In the genomic region with DNA sequence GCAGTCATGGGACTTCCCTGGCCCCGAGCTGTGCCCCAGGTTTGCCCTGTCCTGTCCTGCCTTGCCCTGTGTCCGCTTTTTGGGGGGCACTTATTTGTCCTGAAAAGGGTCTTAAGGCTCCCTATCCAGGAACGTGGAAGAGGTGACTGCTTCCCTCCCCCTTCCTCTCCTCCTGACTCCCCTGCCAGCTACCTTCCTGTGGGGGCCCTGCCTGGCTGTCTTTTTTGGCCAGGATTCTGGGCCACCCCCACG, we compare ENCODE assay signal across 8 cellular contexts. TPM values are rescaled to one million over a fixed set of nuclear protein-coding genes. Genes with fewer than 3 reads are reported as not detected.
A peak's percentile ranks its signal among the peaks of the same experiment; 100 is the strongest.
DNase-seq lines count a peak whose midpoint lies in the region; ATAC-seq and TF ChIP-seq lines count a peak whose summit lies in the region.

No MANE protein-coding gene starts in this region.

- intact Hi-C loops in Calu3 (cut with micrococcal nuclease; ENCODE audit: unreplicated experiment), result loop anchor here (2.0 kb wide), 1 partner anchor 64 kb away; no protein-coding TSS in a partner anchor
- intact Hi-C loops in ovary (cut with DNase I), result loop anchor here in 3 of 4 donors (1.0 to 2.0 kb wide), 3 partner anchors 59 to 180 kb away; no protein-coding TSS in a partner anchor

- H3K36me3 ChIP-seq in endodermal cell (ENCODE audit: control insufficient read depth, insufficient read depth, low read length) (no peaks in the 10 kb centered on the region), ovary (no peaks in the 10 kb centered on the region)

- H3K4me3 ChIP-seq in endodermal cell (ENCODE audit: low read length), result peak overlapping the region; percentile 89
- H3K4me3 ChIP-seq in ovary, result peak overlapping the region; percentile 60

- POLR2A ChIA-PET in RWPE1 (lab: Yijun Ruan, JAX; ENCODE audit: low non-redundant PET), result interaction anchor here (0.6 to 2.3 kb wide), 7 partner anchors 13 to 365 kb away, joined by 3 to 9 read pairs (median 4); no protein-coding TSS in a partner anchor

- CTCF ChIA-PET in Calu3 (lab: Charles Lee), result interaction anchor here (0.9 kb wide), 1 partner anchor 181 kb away, joined by 3 read pairs; no protein-coding TSS in a partner anchor
- CTCF ChIA-PET in RWPE1 (lab: Yijun Ruan, JAX), result interaction anchor here (0.7 to 1.8 kb wide), 4 partner anchors 64 to 181 kb away, joined by 3 to 7 read pairs (median 4); no protein-coding TSS in a partner anchor

- peaks cover 9% of the 10 kb centered on the region for H3K4me1 Mint-ChIP-seq in Calu3 (ENCODE audit: low read depth, unreplicated experiment)
- H3K4me1 Mint-ChIP-seq in endodermal cell, result peaks cover 13% of the 10 kb centered on the region

- H3K4me1 ChIP-seq in endodermal cell (ENCODE audit: control insufficient read depth, insufficient read depth, low read length), result peaks cover 9% of the 10 kb centered on the region
- H3K4me1 ChIP-seq in ovary (ENCODE audit: insufficient read depth), result peaks cover 16% of the 10 kb centered on the region

- no peak for TF ChIP-seq CTCF in Calu3 (IDR thresholded peaks at IDR 0.05; ENCODE audit: unreplicated experiment)
- no peak for TF ChIP-seq CTCF in RWPE1 (conservative IDR thresholded peaks at IDR 0.05; ENCODE audit: low read depth)
- TF ChIP-seq CTCF in endodermal cell (conservative IDR thresholded peaks at IDR 0.05), result no peak
- TF ChIP-seq CTCF in ovary (IDR thresholded peaks at IDR 0.05), result no peak

- H3K4me3 Mint-ChIP-seq in Calu3 (ENCODE audit: low read depth, unreplicated experiment) (peak overlapping the region; percentile 94), endodermal cell (peak overlapping the region; percentile 74)

- peaks cover 36% of the 10 kb centered on the region for H3K27me3 Mint-ChIP-seq in Calu3 (ENCODE audit: unreplicated experiment)
- H3K27me3 Mint-ChIP-seq in endodermal cell (ENCODE audit: insufficient read depth), result peaks cover 44% of the 10 kb centered on the region

- H3K9me3 ChIP-seq in endodermal cell (ENCODE audit: control insufficient read depth, low read length) (no peaks in the 10 kb centered on the region), ovary (no peaks in the 10 kb centered on the region)

- H3K27me3 ChIP-seq in endodermal cell (ENCODE audit: control insufficient read depth, insufficient read depth, low read length, poor library complexity, severe bottlenecking) (peaks cover 12% of the 10 kb centered on the region), ovary (no peaks in the 10 kb centered on the region)

- H3K9me3 Mint-ChIP-seq in Calu3 (ENCODE audit: low read depth, unreplicated experiment) (no peaks in the 10 kb centered on the region), endodermal cell (no peaks in the 10 kb centered on the region)

- peaks cover 35% of the 10 kb centered on the region for H3K36me3 Mint-ChIP-seq in Calu3 (ENCODE audit: insufficient read depth, unreplicated experiment)
- H3K36me3 Mint-ChIP-seq in endodermal cell (ENCODE audit: low read depth), result no peaks in the 10 kb centered on the region

- no peak for DNase-seq in Calu3
- peak; percentile 16 for DNase-seq in RWPE1 (ENCODE audit: low spot score)
- DNase-seq in endodermal cell, result no peak
- DNase-seq in ovary, result no peak
- no peak for DNase-seq in NOMO-1 (lab: John Stamatoyannopoulos, UW; ENCODE audit: unreplicated experiment in 2 of 2)

- no peak for TF ChIP-seq EP300 in ovary (IDR thresholded peaks at IDR 0.05)

- 0 to 4% methylated on average over 3 to 4 of the region's 4 CpGs for WGBS in endodermal cell (ENCODE audit: insufficient coverage in 1 of 2, insufficient read length in 1 of 2), 2 experiments
- WGBS in ovary, 3 donors, result 0 to 3% (median 2%) methylated on average over 4 of the region's 4 CpGs

- no peak for TF ChIP-seq POLR2A in ovary (IDR thresholded peaks at IDR 0.05)

- H3K27ac ChIP-seq in RWPE1 (peak overlapping the region; percentile 100), endodermal cell (ENCODE audit: low read depth, low read length) (peak overlapping the region; percentile 55), ovary (peak overlapping the region; percentile 97 to 100)

- ATAC-seq in HG02763 (IDR thresholded peaks at IDR 0.05; ENCODE audit: unreplicated experiment) (no peak), HG03095 (IDR thresholded peaks at IDR 0.05; ENCODE audit: unreplicated experiment) (no peak), GM19455 (IDR thresholded peaks at IDR 0.05; ENCODE audit: unreplicated experiment) (no peak)

- H3K9ac ChIP-seq in endodermal cell (ENCODE audit: extremely low read depth, low read length, poor library complexity, severe bottlenecking), result peak overlapping the region; percentile 82

- H3K27ac Mint-ChIP-seq in Calu3 (ENCODE audit: unreplicated experiment) (peak overlapping the region; percentile 74), endodermal cell (no peak overlapping the region)

- no TSS peak for BruUV-seq in Calu3 (replicated peaks; lab: Mats Ljungman, UMichigan)

RNA-seq across cellular contexts. Expression of a gene that starts 6.5 kb away (rescaled TPM):
- total RNA-seq in Calu3 (2022) (0.81 and 0.87 TPM in 2 replicates), endodermal cell (under 1 TPM; 0.13 to 0.31 TPM), ovary (100 to 1,000 TPM in 2 of 7 donors, 10 to 100 TPM in 5; 15.1 to 171 (median 91.0) TPM)
- 0.32 TPM for polyA plus RNA-seq in endodermal cell (2013, experiment 1 of 2)
- 0.29 TPM for polyA plus RNA-seq in endodermal cell (2013, experiment 2 of 2)
- 10 to 100 TPM; 28.0 to 45.6 TPM for polyA plus RNA-seq in ovary
